In genomic region chr14:23320584-23321571, GRCh38 we compare ENCODE assay signal across 8 cellular contexts. TPM values are rescaled to one million over a fixed set of nuclear protein-coding genes. Genes with fewer than 3 reads are reported as not detected.
DNase-seq lines count a peak whose midpoint lies in the region; ATAC-seq and TF ChIP-seq lines count a peak whose summit lies in the region.

Gene PABPN1 (plus strand): TSS chr14:23321457. CDS start chr14:23321470, 13 bp downstream.

- H3K4me3 ChIP-seq in smooth muscle cell = peak within 1 kb of the TSS; percentile 92

- CTCF ChIA-PET in activated B cell treated with CpG ODN at 0.5 μM for 24 hours (lab: Charles Lee) = interaction anchor here (0.6 to 4.3 kb wide), 12 partner anchors 10 to 263 kb away, joined by 3 to 38 read pairs (median 4); partner anchors contain the start of genes ACIN1, BCL2L2, CDH24 and PPP1R3E

- H3K79me2 ChIP-seq in smooth muscle cell (ENCODE audit: low read depth) = peaks cover 34% of the 10 kb centered on the region

- H3K4me1 ChIP-seq in smooth muscle cell (ENCODE audit: low read depth) = peaks cover 19% of the 10 kb centered on the region

- H3K4me3 Mint-ChIP-seq in activated B cell treated with CpG ODN at 0.5 μM for 24 hours = peak within 1 kb of the TSS; percentile 90

- peaks cover 3% of the 10 kb centered on the region for H3K36me3 ChIP-seq in smooth muscle cell (ENCODE audit: low read depth)

- no peaks in the 10 kb centered on the region for H3K27me3 ChIP-seq in smooth muscle cell (ENCODE audit: low read depth)

- peak within 1 kb of the TSS; percentile 95 for H3K4me2 ChIP-seq in smooth muscle cell

- H3K27me3 Mint-ChIP-seq in activated B cell treated with CpG ODN at 0.5 μM for 24 hours = no peaks in the 10 kb centered on the region

- TF ChIP-seq CTCF in activated B cell treated with CpG ODN at 0.5 μM for 24 hours (IDR thresholded peaks at IDR 0.05) (no peak), smooth muscle cell (IDR thresholded peaks at IDR 0.05; ENCODE audit: borderline replicate concordance, insufficient read depth, poor library complexity, severe bottlenecking) (no peak)

- ATAC-seq in HG03196 (IDR thresholded peaks at IDR 0.05; ENCODE audit: unreplicated experiment) (peak; percentile 88), activated B cell treated with CpG ODN at 0.5 μM for 24 hours (ENCODE audit: low read depth) (peak; percentile 87)

- no peaks in the 10 kb centered on the region for H3K9me3 Mint-ChIP-seq in activated B cell treated with CpG ODN at 0.5 μM for 24 hours

- H2AFZ ChIP-seq in smooth muscle cell (ENCODE audit: low read depth) = peak within 1 kb of the TSS; percentile 62

- 7% methylated on average over 50 of the region's 63 CpGs for WGBS in smooth muscle cell (ENCODE audit: low lambda C conversion rate)

- peak; percentile 99 for DNase-seq in AG08395 (ENCODE audit: low spot score)
- DNase-seq in NCI-H345 (lab: John Stamatoyannopoulos, UW) = peak; percentile 100
- DNase-seq in activated B cell treated with CpG ODN at 0.5 μM for 24 hours = peak; percentile 89
- DNase-seq in caudate nucleus (lab: John Stamatoyannopoulos, UW) = peak; percentile 93 to 100 (median 99)
- peak; percentile 96 for DNase-seq in iPS-NIHi7 (ENCODE audit: extremely low spot score)
- DNase-seq in smooth muscle cell (lab: John Stamatoyannopoulos, UW; ENCODE audit: unreplicated experiment) = peak; percentile 92

- peaks cover 44% of the 10 kb centered on the region for H3K36me3 Mint-ChIP-seq in activated B cell treated with CpG ODN at 0.5 μM for 24 hours (ENCODE audit: low read depth)

- peak within 1 kb of the TSS; percentile 98 for H3K27ac Mint-ChIP-seq in activated B cell treated with CpG ODN at 0.5 μM for 24 hours

- in situ Hi-C loops in GM18951 (cut with MboI; ENCODE audit: low sequenced_read_pairs, unreplicated experiment) = no loop called here

- peak within 1 kb of the TSS; percentile 99 for H3K9ac ChIP-seq in smooth muscle cell (ENCODE audit: low read depth)

- H3K27ac ChIP-seq in caudate nucleus (ENCODE audit: low read depth, low read length) (peak within 1 kb of the TSS; percentile 99), smooth muscle cell (ENCODE audit: low read depth) (peak within 1 kb of the TSS; percentile 98)

- intact Hi-C loops in activated B cell treated with CpG ODN at 0.5 μM for 24 hours (cut with micrococcal nuclease) = loop anchor here (1.0 to 10.0 kb wide), 10 partner anchors 15 to 826 kb away; partner anchors contain the start of genes ACIN1, BCL2L2, C14orf119 and DHRS4

- POLR2A ChIA-PET in activated B cell treated with CpG ODN at 0.5 μM for 24 hours (lab: Charles Lee) = interaction anchor here (0.5 to 10.0 kb wide), 39 partner anchors 11 to 1810 kb away, joined by 3 to 339 read pairs (median 4); partner anchors contain the start of genes ACIN1, AP1G2, BCL2L2 and C14orf119

- peaks cover 26% of the 10 kb centered on the region for H3K4me1 Mint-ChIP-seq in activated B cell treated with CpG ODN at 0.5 μM for 24 hours

- H4K20me1 ChIP-seq in smooth muscle cell (ENCODE audit: low read depth) = peaks cover 33% of the 10 kb centered on the region

- peak; percentile 61 for TF ChIP-seq POLR2A in GM18951 (IDR thresholded peaks at IDR 0.05; ENCODE audit: extremely low read depth, insufficient read depth, insufficient read length)

- H3F3A ChIP-seq in smooth muscle cell (ENCODE audit: low read depth) = peaks cover 46% of the 10 kb centered on the region

- no peaks in the 10 kb centered on the region for H3K9me3 ChIP-seq in smooth muscle cell (replicated peaks; ENCODE audit: low read depth)

RNA-seq across cellular contexts. Expression of gene PABPN1, which starts in this region (rescaled TPM):
- total RNA-seq in activated B cell treated with CpG ODN at 0.5 μM for 24 hours (259 and 264 TPM in 2 replicates), smooth muscle cell (48.3 and 52.3 TPM in 2 replicates)
- 139 and 156 TPM in 2 replicates for polyA plus RNA-seq in smooth muscle cell

Comparison
In these comparisons a context has a peak if more than half of its experiments do, and no peak if none do; other contexts are left out.
1. Peak in every context shown above with its lines: DNase-seq, ATAC-seq, H3K4me3 ChIP-seq and H3K27ac ChIP-seq.